ENCODE assay signal across 12 cellular contexts in genomic region chr3:125062904-125063618, GRCh38. TPM values are rescaled to one million over a fixed set of nuclear protein-coding genes. Genes with fewer than 3 reads are reported as not detected.
DNase-seq lines count a peak whose midpoint lies in the region; ATAC-seq and TF ChIP-seq lines count a peak whose summit lies in the region.
"Had no signal": no experiment of that assay in that cellular context is flagged by ENCODE, and none has a peak within 500 bp of the region (broad histone marks: within the 10 kb centered on the region; RNA-seq: fewer than 3 reads in every experiment).

No MANE protein-coding gene starts in this region.

- peaks cover 26 to 36% of the 10 kb centered on the region in 2 donors for H3K4me1 ChIP-seq in thyroid gland

- no peak overlapping the region for H3K4me3 ChIP-seq in thyroid gland (replicated peaks in 1 of 3)
- H3K4me3 ChIP-seq: dorsolateral prefrontal cortex had no signal

- peak overlapping the region; percentile 50 to 87 (median 81) for H3K27ac ChIP-seq in thyroid gland
- H3K27ac ChIP-seq: dorsolateral prefrontal cortex had no signal

- no peak for TF ChIP-seq CTCF in thyroid gland (IDR thresholded peaks at IDR 0.05)

- no peaks in the 10 kb centered on the region for H3K36me3 ChIP-seq in thyroid gland

- TF ChIP-seq POLR2A in thyroid gland (IDR thresholded peaks at IDR 0.05), result no peak

- H3K27me3 ChIP-seq in thyroid gland, result no peaks in the 10 kb centered on the region
- H3K27me3 ChIP-seq: dorsolateral prefrontal cortex had no signal

- ATAC-seq in HG03139 (IDR thresholded peaks at IDR 0.05; ENCODE audit: unreplicated experiment), result no peak
- ATAC-seq: stimulated activated naive B cell treated with anti-CD40 and anti-IgM and Interleukin-4, amounts not matched to agents 10 μg/mL and 1 μg/mL and 100 μg/mL, for 72 hours had no signal

- H3K9me3 ChIP-seq in thyroid gland, result no peaks in the 10 kb centered on the region

- DNase-seq in HK-2 (ENCODE audit: unreplicated experiment), result peak; percentile 90
- peak; percentile 97 for DNase-seq in astrocyte of the hippocampus (ENCODE audit: low read depth, low spot score)
- peak; percentile 69 for DNase-seq in hepatic stellate cell (ENCODE audit: low spot score)
- peak; percentile 72 to 80 for DNase-seq in thyroid gland
- DNase-seq in ecto neural progenitor cell (ENCODE audit: low spot score), result no peak
- no peak for DNase-seq in NCI-H69 (lab: John Stamatoyannopoulos, UW)
- DNase-seq in effector CD8-positive, alpha-beta T cell (lab: John Stamatoyannopoulos, UW), result no peak
- DNase-seq: activated CD4-positive, alpha-beta T cell treated with anti-CD3 and anti-CD28 coated beads for 4 hours; dorsolateral prefrontal cortex; occipital lobe; stimulated activated naive B cell treated with anti-CD40 and anti-IgM and Interleukin-4, amounts not matched to agents 10 μg/mL and 1 μg/mL and 100 μg/mL, for 72 hours had no signal

- intact Hi-C loops in thyroid gland (cut with DNase I), result loop anchor here (5.0 kb wide), 1 partner anchor 84 kb away; no protein-coding TSS in a partner anchor

- WGBS in thyroid gland, 2 donors, result 19 to 31% methylated on average over 7 of the region's 7 CpGs

RNA-seq across cellular contexts. Expression of gene HEG1, which starts 7.3 kb away (rescaled TPM):
- 100 to 1,000 TPM in 3 of 4 donors, 10 to 100 TPM in 1; 91.4 to 266 (median 199) TPM for total RNA-seq in thyroid gland

Comparison
In these comparisons a context has a peak if more than half of its experiments do, and no peak if none do; other contexts are left out.
1. DNase-seq: peak in HK-2 (single experiment), astrocyte of the hippocampus (single experiment), hepatic stellate cell (single experiment) and thyroid gland (2 of 2); none in ecto neural progenitor cell (single experiment), NCI-H69 (single experiment) and effector CD8-positive, alpha-beta T cell (single experiment).